ENCODE assay signal across 8 cellular contexts in the genomic region with DNA sequence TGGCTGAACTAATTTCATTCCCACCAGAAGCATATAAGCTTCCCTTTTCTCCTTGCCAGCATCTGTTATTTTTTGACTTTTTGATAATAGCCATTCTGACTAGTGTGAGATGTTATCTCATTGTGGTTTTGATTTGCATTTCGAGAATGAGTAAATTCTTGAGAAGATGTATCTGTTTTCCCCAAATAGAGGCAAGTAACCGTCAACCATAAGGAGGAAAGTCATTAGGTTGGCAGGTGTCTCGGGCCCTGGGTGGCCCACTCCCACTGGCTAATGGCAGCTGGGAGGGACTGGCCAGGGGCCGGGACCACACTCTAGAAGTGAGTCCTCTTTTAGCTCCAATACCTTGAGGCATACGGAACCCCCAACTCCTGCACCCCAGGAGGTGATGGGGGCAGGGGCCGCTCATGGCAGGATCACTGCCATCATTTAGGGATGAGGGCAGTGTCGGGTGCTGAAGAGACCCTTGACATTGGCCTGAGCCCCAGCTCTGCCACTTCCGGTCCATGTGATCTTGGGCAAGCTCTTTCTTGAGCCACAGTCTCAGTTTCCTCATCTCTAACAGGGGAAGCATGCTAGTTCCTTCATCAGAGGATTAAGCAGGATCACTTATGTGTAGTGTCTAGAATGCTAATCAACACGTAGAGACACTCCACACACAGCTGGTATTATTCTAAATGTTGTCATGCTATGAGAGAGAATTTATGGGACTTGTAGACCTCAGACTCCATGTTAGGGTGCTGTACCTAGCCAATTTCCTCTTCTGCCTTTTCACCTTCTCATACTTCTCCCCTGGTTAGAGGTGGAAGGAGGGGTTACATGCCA. TPM values are rescaled to one million over a fixed set of nuclear protein-coding genes. Genes with fewer than 3 reads are reported as not detected.
DNase-seq lines count a peak whose midpoint lies in the region; ATAC-seq and TF ChIP-seq lines count a peak whose summit lies in the region.

No MANE protein-coding gene starts in this region.

- peaks cover 4% of the 10 kb centered on the region for H3K4me1 ChIP-seq in vagina

- TF ChIP-seq POLR2A in vagina (IDR thresholded peaks at IDR 0.05) = no peak

- H3K36me3 ChIP-seq in vagina = no peaks in the 10 kb centered on the region

- H3K4me3 ChIP-seq in vagina = no peak overlapping the region

- H3K27me3 Mint-ChIP-seq in natural killer cell treated with Interleukin-12 subunit alpha and Interleukin-12 subunit beta and Interleukin-15 and Interleukin-18, amount 100 ng/mL, for 72 hours = no peaks in the 10 kb centered on the region

- H3K27me3 ChIP-seq in vagina = no peaks in the 10 kb centered on the region

- peaks cover 8% of the 10 kb centered on the region for H3K9me3 Mint-ChIP-seq in natural killer cell treated with Interleukin-12 subunit alpha and Interleukin-12 subunit beta and Interleukin-15 and Interleukin-18, amount 100 ng/mL, for 72 hours

- TF ChIP-seq CTCF in vagina (IDR thresholded peaks at IDR 0.05) = no peak

- ATAC-seq in GM18870 (IDR thresholded peaks at IDR 0.05; ENCODE audit: unreplicated experiment) = peak; percentile 78
- peak; percentile 75 for ATAC-seq in HG02759 (IDR thresholded peaks at IDR 0.05; ENCODE audit: unreplicated experiment)
- peak; percentile 66 to 76 for ATAC-seq in natural killer cell treated with Interleukin-12 subunit alpha and Interleukin-12 subunit beta and Interleukin-15 and Interleukin-18, amount 100 ng/mL, for 72 hours

- peaks cover 71 to 76% of the 10 kb centered on the region in 2 donors for H3K4me1 Mint-ChIP-seq in natural killer cell treated with Interleukin-12 subunit alpha and Interleukin-12 subunit beta and Interleukin-15 and Interleukin-18, amount 100 ng/mL, for 72 hours (ENCODE audit: low read depth in 2 of 2)

- peak overlapping the region; percentile 80 for H3K4me3 Mint-ChIP-seq in natural killer cell treated with Interleukin-12 subunit alpha and Interleukin-12 subunit beta and Interleukin-15 and Interleukin-18, amount 100 ng/mL, for 72 hours

- peaks cover 12% of the 10 kb centered on the region for H3K36me3 Mint-ChIP-seq in natural killer cell treated with Interleukin-12 subunit alpha and Interleukin-12 subunit beta and Interleukin-15 and Interleukin-18, amount 100 ng/mL, for 72 hours

- DNase-seq in RPMI7951 (ENCODE audit: low read depth) (peak; percentile 20), RPMI8226 (no peak), vagina (ENCODE audit: extremely low spot score in 2 of 2) (no peak), SHP77 (lab: John Stamatoyannopoulos, UW) (no peak), H4 (ENCODE audit: low spot score) (no peak)
- no peak for DNase-seq in natural killer cell treated with Interleukin-12 subunit alpha and Interleukin-12 subunit beta and Interleukin-15 and Interleukin-18, amount 100 ng/mL, for 72 hours (ENCODE audit: low spot score)

- H3K27ac ChIP-seq in vagina = no peak overlapping the region

- H3K27ac Mint-ChIP-seq in natural killer cell treated with Interleukin-12 subunit alpha and Interleukin-12 subunit beta and Interleukin-15 and Interleukin-18, amount 100 ng/mL, for 72 hours = peak overlapping the region; percentile 80 to 98

- H3K9me3 ChIP-seq in vagina = no peaks in the 10 kb centered on the region

- intact Hi-C loops in vagina (cut with DNase I) = no loop called here

RNA-seq across cellular contexts. Expression of gene RGS9, which starts 44.3 kb away (rescaled TPM):
- 3.3 and 4.7 TPM in 2 replicates for total RNA-seq in RPMI7951 (2014; rRNA removed; shearing (Covaris generic))
- total RNA-seq in natural killer cell treated with Interleukin-12 subunit alpha and Interleukin-12 subunit beta and Interleukin-15 and Interleukin-18, amount 100 ng/mL, for 72 hours = 10 to 100 TPM; 14.1 to 16.2 TPM
- 8.1 TPM for total RNA-seq in vagina
- total RNA-seq in H4 (2014; rRNA removed; shearing (Covaris generic)) = 3.2 and 3.8 TPM in 2 replicates
